ENCODE assay signal across 8 cellular contexts in the genomic region with DNA sequence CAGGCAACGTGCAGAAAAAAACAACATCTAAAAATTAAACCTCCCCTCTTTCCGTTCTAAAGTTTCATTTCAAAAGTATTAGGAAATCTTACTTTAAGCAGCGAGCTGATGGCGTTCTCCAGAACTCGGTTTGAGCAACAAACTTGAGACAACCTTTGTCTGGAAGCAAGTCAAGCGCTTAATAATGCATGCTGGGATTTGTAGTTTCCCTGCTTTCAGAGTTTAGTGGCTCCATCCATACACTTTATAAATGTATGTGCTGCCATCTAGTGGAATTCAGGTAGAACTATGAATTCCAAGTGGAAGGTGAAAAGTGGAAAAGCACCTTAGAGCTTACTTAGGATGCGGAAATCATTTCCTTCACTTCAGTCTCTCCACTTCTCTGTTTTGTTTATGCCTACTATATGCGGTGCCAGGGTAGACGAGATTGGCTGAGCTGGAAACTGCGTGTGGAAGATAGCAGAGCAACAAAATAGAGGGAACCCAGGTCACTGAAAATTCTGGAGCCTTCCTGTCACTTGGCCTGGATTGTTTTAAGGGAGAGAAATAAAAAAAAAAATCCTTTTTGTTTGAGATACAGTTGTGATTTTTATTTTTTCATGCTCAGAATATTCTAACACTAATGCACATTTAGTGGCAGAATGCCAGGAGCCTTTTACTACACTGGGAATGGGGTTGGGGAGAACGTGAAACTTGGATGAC. TPM values are rescaled to one million over a fixed set of nuclear protein-coding genes. Genes with fewer than 3 reads are reported as not detected.
DNase-seq lines count a peak whose midpoint lies in the region; ATAC-seq and TF ChIP-seq lines count a peak whose summit lies in the region.

A gene (minus strand): TSS at position 144 of the 702 bp plus-strand sequence. CDS start 3,580 bp downstream, outside the sequence.

- H4K8ac ChIP-seq in neuronal stem cell (ENCODE audit: low read depth, low read length): no peak within 1 kb of the TSS

- no CpG with 5 or more reads among the region's 11 CpGs for WGBS in neuronal stem cell (ENCODE audit: extremely low coverage in 2 of 2, insufficient read length in 2 of 2, insufficient replicate concordance in 1 of 2), 2 donors

- H3K4me2 ChIP-seq in neuronal stem cell (ENCODE audit: insufficient read depth, low read length, poor library complexity, severe bottlenecking): peak within 1 kb of the TSS; percentile 36

- H3K9me3 Mint-ChIP-seq in activated naive CD8-positive, alpha-beta T cell treated with anti-CD3 and anti-CD28 coated beads, Interleukin-2, amount 10 ng/mL, durations not matched to agents 7 days and 5 days: no peaks in the 10 kb centered on the region

- in situ Hi-C loops in HAP-1 (cut with MboI; ENCODE audit: low sequenced_read_pairs): loop anchor here (25.0 kb wide), 1 partner anchor 463 kb away; no protein-coding TSS in a partner anchor

- peak within 1 kb of the TSS; percentile 91 for H3K27ac Mint-ChIP-seq in activated naive CD8-positive, alpha-beta T cell treated with anti-CD3 and anti-CD28 coated beads, Interleukin-2, amount 10 ng/mL, durations not matched to agents 7 days and 5 days

- TF ChIP-seq CTCF in LNCAP (IDR thresholded peaks at IDR 0.05) (peak; percentile 60), RWPE2 (IDR thresholded peaks at IDR 0.05; ENCODE audit: poor library complexity, severe bottlenecking) (peak; percentile 86)

- H3K9ac ChIP-seq in neuronal stem cell (ENCODE audit: low read depth, low read length, poor library complexity): no peak within 1 kb of the TSS

- H3K36me3 Mint-ChIP-seq in activated naive CD8-positive, alpha-beta T cell treated with anti-CD3 and anti-CD28 coated beads, Interleukin-2, amount 10 ng/mL, durations not matched to agents 7 days and 5 days: peaks cover 7% of the 10 kb centered on the region

- ATAC-seq in RWPE2 (ENCODE audit: low read depth): peak; percentile 93
- peak; percentile 97 for ATAC-seq in activated naive CD8-positive, alpha-beta T cell treated with anti-CD3 and anti-CD28 coated beads, Interleukin-2, amount 10 ng/mL, durations not matched to agents 7 days and 5 days (ENCODE audit: low read depth)

- no peak within 1 kb of the TSS for H2BK120ac ChIP-seq in neuronal stem cell (ENCODE audit: low read depth, low read length)

- no peak within 1 kb of the TSS for H3K4ac ChIP-seq in neuronal stem cell (ENCODE audit: low read length)

- H3K27ac ChIP-seq in RWPE2 (ENCODE audit: poor library complexity, severe bottlenecking) (no peak within 1 kb of the TSS), neuronal stem cell (replicated peaks; ENCODE audit: low read length) (peak within 1 kb of the TSS; percentile 48)

- no peak within 1 kb of the TSS for H3K14ac ChIP-seq in neuronal stem cell (ENCODE audit: low read length)

- peak within 1 kb of the TSS; percentile 31 for H3K4me3 ChIP-seq in HAP-1
- H3K4me3 ChIP-seq in RWPE2 (ENCODE audit: severe bottlenecking): peak within 1 kb of the TSS; percentile 32
- peak within 1 kb of the TSS; percentile 62 to 67 for H3K4me3 ChIP-seq in neuronal stem cell (ENCODE audit: low read length in 2 of 2)

- H2BK15ac ChIP-seq in neuronal stem cell (ENCODE audit: low read length): no peak within 1 kb of the TSS

- no peak within 1 kb of the TSS for H3K18ac ChIP-seq in neuronal stem cell (ENCODE audit: low read length)

- H3K4me1 ChIP-seq in HAP-1 (peaks cover 22% of the 10 kb centered on the region), RWPE2 (ENCODE audit: insufficient read depth, poor library complexity, severe bottlenecking) (peaks cover 6% of the 10 kb centered on the region), neuronal stem cell (ENCODE audit: control insufficient read depth in 2 of 2, insufficient read depth in 1 of 2, low read depth in 1 of 2, low read length in 2 of 2) (peaks cover 13 to 17% of the 10 kb centered on the region in 2 donors)

- peak within 1 kb of the TSS; percentile 81 for H2AFZ ChIP-seq in neuronal stem cell (ENCODE audit: low read length)

- DNase-seq in NCI-H187 treated with DMSO at 0.1 percent for 48 hours (lab: John Stamatoyannopoulos, UW) (peak; percentile 4), NCI-H187 (lab: John Stamatoyannopoulos, UW) (no peak), HAP-1 (ENCODE audit: low spot score in 2 of 2) (peak; percentile 58 to 96), RWPE2 (ENCODE audit: low spot score) (no peak), glomerular visceral epithelial cell (ENCODE audit: extremely low spot score) (peak; percentile 89), neuronal stem cell (ENCODE audit: low spot score) (peak; percentile 83)
- no peak for DNase-seq in activated naive CD8-positive, alpha-beta T cell treated with anti-CD3 and anti-CD28 coated beads, Interleukin-2, amount 10 ng/mL, durations not matched to agents 7 days and 5 days

- no peak within 1 kb of the TSS for H2BK5ac ChIP-seq in neuronal stem cell (ENCODE audit: low read length)

- POLR2A ChIA-PET in activated naive CD8-positive, alpha-beta T cell treated with anti-CD3 and anti-CD28 coated beads, Interleukin-2, amount 10 ng/mL, durations not matched to agents 7 days and 5 days (lab: Charles Lee): interaction anchor here (0.7 to 1.0 kb wide), 3 partner anchors 272 to 755 kb away, joined by 3 to 4 read pairs (median 3); a partner anchor contains a TSS

- no peaks in the 10 kb centered on the region for H3K27me3 Mint-ChIP-seq in activated naive CD8-positive, alpha-beta T cell treated with anti-CD3 and anti-CD28 coated beads, Interleukin-2, amount 10 ng/mL, durations not matched to agents 7 days and 5 days

- H3K36me3 ChIP-seq in HAP-1 (replicated peaks) (peaks cover 3% of the 10 kb centered on the region; the same call in 1 of the 2 replicates), RWPE2 (ENCODE audit: low read depth) (no peaks in the 10 kb centered on the region; the same call in 1 of the 2 replicates), neuronal stem cell (replicated peaks in 1 of 2; ENCODE audit: control insufficient read depth in 2 of 2, insufficient read depth in 2 of 2, low read length in 2 of 2) (peaks cover 0 to 19% of the 10 kb centered on the region in 2 donors)

- H2BK12ac ChIP-seq in neuronal stem cell (ENCODE audit: low read length): no peak within 1 kb of the TSS

- no peak within 1 kb of the TSS for H2AK5ac ChIP-seq in neuronal stem cell (ENCODE audit: low read depth, low read length)

- H3K4me1 Mint-ChIP-seq in activated naive CD8-positive, alpha-beta T cell treated with anti-CD3 and anti-CD28 coated beads, Interleukin-2, amount 10 ng/mL, durations not matched to agents 7 days and 5 days: peaks cover 14% of the 10 kb centered on the region

- no peaks in the 10 kb centered on the region for H3K27me3 ChIP-seq in HAP-1 (ENCODE audit: low read depth)
- no peaks in the 10 kb centered on the region for H3K27me3 ChIP-seq in RWPE2 (ENCODE audit: insufficient read depth, poor library complexity, severe bottlenecking)
- no peaks in the 10 kb centered on the region for H3K27me3 ChIP-seq in neuronal stem cell (ENCODE audit: control insufficient read depth in 3 of 3, insufficient read depth in 3 of 3, low read depth in 1 of 3, low read length in 3 of 3)

- no peak within 1 kb of the TSS for H3K23ac ChIP-seq in neuronal stem cell (ENCODE audit: low read depth, low read length, poor library complexity)

- H3K9me3 ChIP-seq in HAP-1: no peaks in the 10 kb centered on the region
- H3K9me3 ChIP-seq in RWPE2 (ENCODE audit: severe bottlenecking): no peaks in the 10 kb centered on the region
- H3K9me3 ChIP-seq in neuronal stem cell (replicated peaks in 1 of 2; ENCODE audit: control insufficient read depth in 2 of 2, insufficient read depth in 1 of 2, low read depth in 1 of 2, low read length in 2 of 2): no peaks in the 10 kb centered on the region

- no peak within 1 kb of the TSS for H4K91ac ChIP-seq in neuronal stem cell (ENCODE audit: low read depth, low read length, poor library complexity)

- H3K4me3 Mint-ChIP-seq in activated naive CD8-positive, alpha-beta T cell treated with anti-CD3 and anti-CD28 coated beads, Interleukin-2, amount 10 ng/mL, durations not matched to agents 7 days and 5 days: peak within 1 kb of the TSS; percentile 92

- no peaks in the 10 kb centered on the region for H3K79me1 ChIP-seq in neuronal stem cell (ENCODE audit: low read depth, low read length)

RNA-seq across cellular contexts. Expression of the gene that starts here (rescaled TPM):
- total RNA-seq in activated naive CD8-positive, alpha-beta T cell treated with anti-CD3 and anti-CD28 coated beads, Interleukin-2, amount 10 ng/mL, durations not matched to agents 7 days and 5 days: 10 to 100 TPM; 22.0 to 22.2 TPM
- polyA plus RNA-seq in neuronal stem cell (2013, experiment 1 of 2): 53.4 TPM
- 57.0 TPM for polyA plus RNA-seq in neuronal stem cell (2013, experiment 2 of 2)

Comparison
In these comparisons a context has a peak if more than half of its experiments do, and no peak if none do; other contexts are left out.
1. DNase-seq: peak in NCI-H187 treated with DMSO at 0.1 percent for 48 hours (single experiment), HAP-1 (2 of 2), glomerular visceral epithelial cell (single experiment) and neuronal stem cell (single experiment); none in NCI-H187 (0 of 2), RWPE2 (single experiment) and activated naive CD8-positive, alpha-beta T cell treated with anti-CD3 and anti-CD28 coated beads, Interleukin-2, amount 10 ng/mL, durations not matched to agents 7 days and 5 days (single experiment).
2. Peak in every context shown above with its lines, with median percentiles within 50 percentile points of each other: H3K4me3 ChIP-seq.